Comparison of ENCODE assay signal across 12 cellular contexts in the genomic region with DNA sequence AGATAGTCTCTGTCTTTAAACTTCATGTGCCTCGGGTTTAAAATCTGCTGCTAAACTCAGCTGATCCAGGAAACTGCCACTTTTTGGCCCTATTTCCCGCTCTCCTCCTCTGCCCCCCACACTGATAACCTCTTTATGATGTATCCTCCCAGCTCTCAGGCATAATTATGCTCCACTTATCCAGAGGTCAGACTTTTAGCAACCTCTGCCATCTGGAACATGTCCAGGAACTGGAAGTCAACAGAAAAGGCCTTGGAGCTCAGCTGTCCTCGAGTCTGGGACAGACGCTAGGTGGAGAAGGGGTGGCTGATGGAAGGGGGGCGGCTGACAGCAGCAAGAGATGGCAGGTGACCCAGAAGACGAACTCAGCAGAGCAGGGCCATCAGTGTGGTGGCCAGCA. TPM values are rescaled to one million over a fixed set of nuclear protein-coding genes. Genes with fewer than 3 reads are reported as not detected.
A peak's percentile ranks its signal among the peaks of the same experiment; 100 is the strongest.
DNase-seq lines count a peak whose midpoint lies in the region; ATAC-seq and TF ChIP-seq lines count a peak whose summit lies in the region.
"Had no signal": no experiment of that assay in that cellular context is flagged by ENCODE, and none has a peak within 500 bp of the region (broad histone marks: within the 10 kb centered on the region; RNA-seq: fewer than 3 reads in every experiment).

No MANE protein-coding gene starts in this region.

- no peak overlapping the region for H3K27ac Mint-ChIP-seq in nephron progenitor cell
- H3K27ac Mint-ChIP-seq in activated CD4-positive, alpha-beta T cell treated with anti-CD3 and anti-CD28 coated beads, Interleukin-2, amount 10 ng/mL, durations not matched to agents 24 days and 14 days, result no peak overlapping the region
- no peak overlapping the region for H3K27ac Mint-ChIP-seq in activated CD4-positive, alpha-beta memory T cell treated with anti-CD3 and anti-CD28 coated beads, Interleukin-2, amount 10 ng/mL, durations not matched to agents 7 days and 5 days
- H3K27ac Mint-ChIP-seq: activated CD4-positive, alpha-beta memory T cell treated with anti-CD3 and anti-CD28 coated beads for 36 hours; activated naive CD8-positive, alpha-beta T cell; B cell; type B pancreatic cell had no signal

- intact Hi-C loops in activated CD4-positive, alpha-beta T cell treated with anti-CD3 and anti-CD28 coated beads, Interleukin-2, amount 10 ng/mL, durations not matched to agents 24 days and 14 days (cut with micrococcal nuclease), result no loop called here

- peak overlapping the region; percentile 1 for H3K4me3 Mint-ChIP-seq in nephron progenitor cell
- no peak overlapping the region for H3K4me3 Mint-ChIP-seq in activated CD4-positive, alpha-beta T cell treated with anti-CD3 and anti-CD28 coated beads, Interleukin-2, amount 10 ng/mL, durations not matched to agents 24 days and 14 days
- no peak overlapping the region for H3K4me3 Mint-ChIP-seq in activated CD4-positive, alpha-beta memory T cell treated with anti-CD3 and anti-CD28 coated beads, Interleukin-2, amount 10 ng/mL, durations not matched to agents 7 days and 5 days
- H3K4me3 Mint-ChIP-seq: activated CD4-positive, alpha-beta memory T cell treated with anti-CD3 and anti-CD28 coated beads for 36 hours; activated naive CD8-positive, alpha-beta T cell; B cell; type B pancreatic cell had no signal

- peaks cover 9% of the 10 kb centered on the region for H3K27me3 Mint-ChIP-seq in nephron progenitor cell (ENCODE audit: low read depth, poor library complexity)
- H3K27me3 Mint-ChIP-seq in activated CD4-positive, alpha-beta T cell treated with anti-CD3 and anti-CD28 coated beads, Interleukin-2, amount 10 ng/mL, durations not matched to agents 24 days and 14 days, result no peaks in the 10 kb centered on the region
- H3K27me3 Mint-ChIP-seq in activated CD4-positive, alpha-beta memory T cell treated with anti-CD3 and anti-CD28 coated beads, Interleukin-2, amount 10 ng/mL, durations not matched to agents 7 days and 5 days, result peaks cover 5% of the 10 kb centered on the region
- H3K27me3 Mint-ChIP-seq: type B pancreatic cell had no signal

- DNase-seq in DMS153 (lab: John Stamatoyannopoulos, UW), result peak; percentile 16
- DNase-seq in NCI-H524 (lab: John Stamatoyannopoulos, UW), result peak; percentile 91 to 92
- DNase-seq in dermis blood vessel endothelial cell, result peak; percentile 46
- DNase-seq in nephron progenitor cell, result no peak
- DNase-seq in activated CD4-positive, alpha-beta T cell treated with anti-CD3 and anti-CD28 coated beads, Interleukin-2, amount 10 ng/mL, durations not matched to agents 24 days and 14 days, result no peak
- DNase-seq in cerebellar nuclear complex (lab: John Stamatoyannopoulos, UW), result no peak
- DNase-seq in activated CD4-positive, alpha-beta memory T cell treated with anti-CD3 and anti-CD28 coated beads, Interleukin-2, amount 10 ng/mL, durations not matched to agents 7 days and 5 days, result no peak
- DNase-seq: activated CD4-positive, alpha-beta memory T cell treated with anti-CD3 and anti-CD28 coated beads for 36 hours had no signal

- H3K36me3 Mint-ChIP-seq in nephron progenitor cell (ENCODE audit: low read depth), result peaks cover 5% of the 10 kb centered on the region
- no peaks in the 10 kb centered on the region for H3K36me3 Mint-ChIP-seq in activated CD4-positive, alpha-beta T cell treated with anti-CD3 and anti-CD28 coated beads, Interleukin-2, amount 10 ng/mL, durations not matched to agents 24 days and 14 days (ENCODE audit: low read depth)
- no peaks in the 10 kb centered on the region for H3K36me3 Mint-ChIP-seq in activated CD4-positive, alpha-beta memory T cell treated with anti-CD3 and anti-CD28 coated beads, Interleukin-2, amount 10 ng/mL, durations not matched to agents 7 days and 5 days (ENCODE audit: low read depth)
- H3K36me3 Mint-ChIP-seq: activated CD4-positive, alpha-beta memory T cell treated with anti-CD3 and anti-CD28 coated beads for 36 hours; activated naive CD8-positive, alpha-beta T cell had no signal

- CTCF ChIA-PET in activated CD4-positive, alpha-beta memory T cell treated with anti-CD3 and anti-CD28 coated beads, Interleukin-2, amount 10 ng/mL, durations not matched to agents 7 days and 5 days (lab: Charles Lee), result no interaction called here

- POLR2A ChIA-PET in activated CD4-positive, alpha-beta memory T cell treated with anti-CD3 and anti-CD28 coated beads, Interleukin-2, amount 10 ng/mL, durations not matched to agents 7 days and 5 days (lab: Charles Lee), result no interaction called here

- ATAC-seq in GM18868 (IDR thresholded peaks at IDR 0.05; ENCODE audit: unreplicated experiment), result no peak

- no peaks in the 10 kb centered on the region for H3K9me3 Mint-ChIP-seq in nephron progenitor cell
- H3K9me3 Mint-ChIP-seq in activated CD4-positive, alpha-beta T cell treated with anti-CD3 and anti-CD28 coated beads, Interleukin-2, amount 10 ng/mL, durations not matched to agents 24 days and 14 days, result no peaks in the 10 kb centered on the region
- H3K9me3 Mint-ChIP-seq in activated CD4-positive, alpha-beta memory T cell treated with anti-CD3 and anti-CD28 coated beads, Interleukin-2, amount 10 ng/mL, durations not matched to agents 7 days and 5 days, result no peaks in the 10 kb centered on the region
- H3K9me3 Mint-ChIP-seq: activated CD4-positive, alpha-beta memory T cell treated with anti-CD3 and anti-CD28 coated beads for 36 hours had no signal

- no peak for TF ChIP-seq CTCF in nephron progenitor cell (IDR thresholded peaks at IDR 0.05)

- H3K4me1 Mint-ChIP-seq in nephron progenitor cell, result peaks cover 68% of the 10 kb centered on the region
- no peaks in the 10 kb centered on the region for H3K4me1 Mint-ChIP-seq in activated CD4-positive, alpha-beta T cell treated with anti-CD3 and anti-CD28 coated beads, Interleukin-2, amount 10 ng/mL, durations not matched to agents 24 days and 14 days
- peaks cover 11% of the 10 kb centered on the region for H3K4me1 Mint-ChIP-seq in activated CD4-positive, alpha-beta memory T cell treated with anti-CD3 and anti-CD28 coated beads, Interleukin-2, amount 10 ng/mL, durations not matched to agents 7 days and 5 days
- H3K4me1 Mint-ChIP-seq: B cell had no signal

RNA-seq across cellular contexts. Expression of a gene that starts 41.2 kb away (rescaled TPM):
- total RNA-seq in dermis blood vessel endothelial cell, result 58.0 and 59.6 TPM in 2 replicates
- 0.40 and 0.83 TPM in 2 replicates for total RNA-seq in activated CD4-positive, alpha-beta T cell treated with anti-CD3 and anti-CD28 coated beads, Interleukin-2, amount 10 ng/mL, durations not matched to agents 24 days and 14 days
- total RNA-seq in activated CD4-positive, alpha-beta memory T cell treated with anti-CD3 and anti-CD28 coated beads, Interleukin-2, amount 10 ng/mL, durations not matched to agents 7 days and 5 days, result under 1 TPM; 0.25 to 0.71 TPM
- total RNA-seq: B cell had no signal

Comparison
In these comparisons a context has a peak if more than half of its experiments do, and no peak if none do; other contexts are left out.
1. DNase-seq: peak in DMS153 (single experiment), NCI-H524 (2 of 2) and dermis blood vessel endothelial cell (single experiment); none in nephron progenitor cell (single experiment), activated CD4-positive, alpha-beta T cell treated with anti-CD3 and anti-CD28 coated beads, Interleukin-2, amount 10 ng/mL, durations not matched to agents 24 days and 14 days (single experiment), cerebellar nuclear complex (0 of 2) and activated CD4-positive, alpha-beta memory T cell treated with anti-CD3 and anti-CD28 coated beads, Interleukin-2, amount 10 ng/mL, durations not matched to agents 7 days and 5 days (single experiment).
2. RNA of a gene that starts 41.2 kb away (total RNA-seq): 58.0 to 59.6 TPM in dermis blood vessel endothelial cell; 0.25 to 0.71 TPM in activated CD4-positive, alpha-beta memory T cell treated with anti-CD3 and anti-CD28 coated beads, Interleukin-2, amount 10 ng/mL, durations not matched to agents 7 days and 5 days and 0.40 to 0.83 TPM in activated CD4-positive, alpha-beta T cell treated with anti-CD3 and anti-CD28 coated beads, Interleukin-2, amount 10 ng/mL, durations not matched to agents 24 days and 14 days; every median in the first group is over 10 times any median in the second.